In genomic region chr10:112203328-112204076, GRCh38 we compare ENCODE assay signal across 11 cellular contexts. TPM values are rescaled to one million over a fixed set of nuclear protein-coding genes. Genes with fewer than 3 reads are reported as not detected.
DNase-seq lines count a peak whose midpoint lies in the region; ATAC-seq and TF ChIP-seq lines count a peak whose summit lies in the region.
"Had no signal": no experiment of that assay in that cellular context is flagged by ENCODE, and none has a peak within 500 bp of the region (broad histone marks: within the 10 kb centered on the region; RNA-seq: fewer than 3 reads in every experiment).

No MANE protein-coding gene starts in this region.

- TF ChIP-seq POLR2A in esophagus muscularis mucosa (IDR thresholded peaks at IDR 0.05; ENCODE audit: low read depth) = no peak

- TF ChIP-seq CTCF in esophagus muscularis mucosa (IDR thresholded peaks at IDR 0.05) = no peak

- 84% methylated on average over 4 of the region's 4 CpGs for WGBS in esophagus muscularis mucosa

- ATAC-seq in GM18861 (IDR thresholded peaks at IDR 0.05; ENCODE audit: unreplicated experiment) = peak; percentile 72
- ATAC-seq in GM21717 (IDR thresholded peaks at IDR 0.05; ENCODE audit: unreplicated experiment) = peak; percentile 81
- ATAC-seq in HG03196 (IDR thresholded peaks at IDR 0.05; ENCODE audit: unreplicated experiment) = peak; percentile 69
- ATAC-seq in GM19467 (IDR thresholded peaks at IDR 0.05; ENCODE audit: unreplicated experiment) = no peak

- no peaks in the 10 kb centered on the region for H3K36me3 ChIP-seq in esophagus muscularis mucosa

- intact Hi-C loops in esophagus muscularis mucosa (cut with DNase I) = no loop called here

- no peaks in the 10 kb centered on the region for H3K27me3 ChIP-seq in esophagus muscularis mucosa
- H3K27me3 ChIP-seq: hepatocyte had no signal

- H3K9me3 ChIP-seq in esophagus muscularis mucosa = no peaks in the 10 kb centered on the region

- H3K4me3 ChIP-seq in esophagus muscularis mucosa = no peak overlapping the region
- H3K4me3 ChIP-seq: hepatocyte had no signal

- peaks cover 6 to 10% (median 8%) of the 10 kb centered on the region in 4 donors for H3K4me1 ChIP-seq in esophagus muscularis mucosa

- TF ChIP-seq EP300 in esophagus muscularis mucosa (IDR thresholded peaks at IDR 0.05) = no peak

- DNase-seq in esophagus muscularis mucosa (ENCODE audit: extremely low spot score) (peak; percentile 84), GDM1 (lab: John Stamatoyannopoulos, UW) (no peak), Ammon's horn (ENCODE audit: low spot score) (no peak)
- no peak for DNase-seq in effector CD4-positive, alpha-beta T cell
- DNase-seq: DMS79 treated with DMSO at 0.1 percent for 48 hours, NCI-H1930 had no signal

- H3K27ac ChIP-seq in esophagus muscularis mucosa (replicated peaks in 1 of 4) = no peak overlapping the region
- H3K27ac ChIP-seq: hepatocyte had no signal

RNA-seq across cellular contexts. Expression of gene GPAM, which starts 19.9 kb away (rescaled TPM):
- total RNA-seq in esophagus muscularis mucosa = 1 to 10 TPM; 4.5 to 7.2 (median 6.5) TPM
